In genomic region chr10:30705625-30706149, GRCh38 we compare ENCODE assay signal across 9 cellular contexts.
DNase-seq lines count a peak whose midpoint lies in the region; ATAC-seq and TF ChIP-seq lines count a peak whose summit lies in the region.
"Had no signal": no experiment of that assay in that cellular context is flagged by ENCODE, and none has a peak within 500 bp of the region (broad histone marks: within the 10 kb centered on the region; RNA-seq: fewer than 3 reads in every experiment).

No MANE protein-coding gene starts in this region.

- peaks cover 5% of the 10 kb centered on the region for H3K27me3 ChIP-seq in iPS-15b (ENCODE audit: control insufficient read depth, insufficient read depth, low read length)

- no peak for DNase-seq in effector CD8-positive, alpha-beta T cell (lab: John Stamatoyannopoulos, UW)
- DNase-seq in progenitor cell of endocrine pancreas (ENCODE audit: low spot score, unreplicated experiment) (no peak), NK-92 (lab: John Stamatoyannopoulos, UW; ENCODE audit: unreplicated experiment) (no peak), occipital lobe (lab: John Stamatoyannopoulos, UW) (no peak)

- no peaks in the 10 kb centered on the region for H3K36me3 Mint-ChIP-seq in progenitor cell of endocrine pancreas (ENCODE audit: insufficient read depth)

- H3K27me3 Mint-ChIP-seq in progenitor cell of endocrine pancreas, result peaks cover 19% of the 10 kb centered on the region

- peak; percentile 22 for ATAC-seq in GM18498 (IDR thresholded peaks at IDR 0.05; ENCODE audit: unreplicated experiment)
- ATAC-seq in GM21528 (IDR thresholded peaks at IDR 0.05; ENCODE audit: low FRiP score, unreplicated experiment), result peak; percentile 32
- ATAC-seq in HG03565 (IDR thresholded peaks at IDR 0.05; ENCODE audit: unreplicated experiment), result peak; percentile 10
- ATAC-seq: Panc1 had no signal

- no peaks in the 10 kb centered on the region for H3K36me3 ChIP-seq in iPS-15b (ENCODE audit: control insufficient read depth, insufficient read depth, low read length)

- TF ChIP-seq CTCF in progenitor cell of endocrine pancreas (IDR thresholded peaks at IDR 0.05; ENCODE audit: unreplicated experiment), result no peak

- no peak overlapping the region for H3K4me3 Mint-ChIP-seq in progenitor cell of endocrine pancreas (ENCODE audit: low read depth)

- H3K9me3 Mint-ChIP-seq in progenitor cell of endocrine pancreas (ENCODE audit: low read depth), result no peaks in the 10 kb centered on the region

- no peak overlapping the region for H3K27ac Mint-ChIP-seq in progenitor cell of endocrine pancreas

- peaks cover 4% of the 10 kb centered on the region for H3K4me1 Mint-ChIP-seq in progenitor cell of endocrine pancreas (ENCODE audit: low read depth)

- no peak overlapping the region for H3K9ac ChIP-seq in iPS-15b (ENCODE audit: low read depth, low read length)

- H3K9me3 ChIP-seq in iPS-15b (ENCODE audit: control insufficient read depth, insufficient read depth, low read length), result no peaks in the 10 kb centered on the region

- H3K4me1 ChIP-seq in iPS-15b (ENCODE audit: control insufficient read depth, insufficient read depth, low read length), result peaks cover 6% of the 10 kb centered on the region

- peak overlapping the region; percentile 5 for H3K4me3 ChIP-seq in iPS-15b (ENCODE audit: low read depth, low read length)
